Comparison of ENCODE assay signal across 18 cellular contexts in the genomic region with DNA sequence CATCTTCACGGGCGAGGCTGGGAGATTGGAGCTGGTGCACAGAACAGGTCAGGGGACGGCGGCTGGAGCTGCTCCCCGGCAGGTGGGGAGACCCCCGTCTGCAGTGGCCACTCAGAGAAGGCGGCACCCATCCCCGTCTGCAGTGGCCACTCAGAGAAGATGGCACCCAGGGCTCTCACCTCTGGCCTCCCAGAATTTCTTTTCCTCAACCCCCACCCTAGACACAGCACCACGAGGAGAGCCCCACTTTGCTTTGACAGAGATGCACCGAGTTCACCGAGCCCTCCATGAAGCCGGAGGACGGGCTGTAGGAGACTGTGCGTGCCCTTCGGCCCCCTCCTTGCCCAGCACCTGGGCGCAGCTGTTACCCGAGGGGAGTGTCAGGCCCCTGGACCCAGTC.
DNase-seq lines count a peak whose midpoint lies in the region; ATAC-seq, FAIRE-seq and TF ChIP-seq lines count a peak whose summit lies in the region.
"Had no signal": no experiment of that assay in that cellular context is flagged by ENCODE, and none has a peak within 500 bp of the region (broad histone marks: within the 10 kb centered on the region; RNA-seq: fewer than 3 reads in every experiment).

No MANE protein-coding gene starts in this region.

- no peaks in the 10 kb centered on the region for H3K27me3 Mint-ChIP-seq in chondrocyte (ENCODE audit: low read depth)
- H3K27me3 Mint-ChIP-seq: CD4-positive, alpha-beta memory T cell had no signal

- no peak overlapping the region for H3K27ac ChIP-seq in osteoblast (ENCODE audit: low read depth, low read length)
- H3K27ac ChIP-seq: A549, C4-2B had no signal

- no peaks in the 10 kb centered on the region for H3K36me3 ChIP-seq in osteoblast (ENCODE audit: insufficient read depth, low read length)
- H3K36me3 ChIP-seq: BE2C had no signal

- no peak overlapping the region for H3K4me3 ChIP-seq in osteoblast (ENCODE audit: insufficient read depth, low read length)
- H3K4me3 ChIP-seq: A549 had no signal

- H3K4me2 ChIP-seq in osteoblast (ENCODE audit: insufficient read depth, low read length), result no peak overlapping the region
- H3K4me2 ChIP-seq: A549 had no signal

- H3K79me2 ChIP-seq in osteoblast (ENCODE audit: insufficient read depth, low read length), result no peaks in the 10 kb centered on the region

- no peaks in the 10 kb centered on the region for H3K4me1 ChIP-seq in osteoblast (ENCODE audit: insufficient read depth, low read length)
- H3K4me1 ChIP-seq: A549, BE2C had no signal

- no peaks in the 10 kb centered on the region for H3K36me3 Mint-ChIP-seq in chondrocyte (ENCODE audit: low read depth)
- no peaks in the 10 kb centered on the region for H3K36me3 Mint-ChIP-seq in stimulated activated effector memory CD8-positive, alpha-beta T cell treated with anti-CD3 and anti-CD28 coated beads, Interleukin-12 subunit alpha, Interleukin-12 subunit beta, amount 100 ng/mL, for 72 hours
- H3K36me3 Mint-ChIP-seq: CD4-positive, alpha-beta memory T cell had no signal

- TF ChIP-seq CTCF in chondrocyte (IDR thresholded peaks at IDR 0.05) (no peak), osteoblast (IDR thresholded peaks at IDR 0.05; ENCODE audit: extremely low read depth, low read depth, low read length) (no peak)

- H2AFZ ChIP-seq in osteoblast (ENCODE audit: low read length), result no peak overlapping the region

- DNase-seq in chondrocyte (ENCODE audit: low spot score) (peak; percentile 82), osteoblast (ENCODE audit: insufficient read length, low spot score, missing footprints) (peak; percentile 37), T-helper 9 cell (no peak), H54 (ENCODE audit: insufficient read length, low spot score) (no peak)
- DNase-seq in stimulated activated effector memory CD8-positive, alpha-beta T cell treated with anti-CD3 and anti-CD28 coated beads, Interleukin-12 subunit alpha, Interleukin-12 subunit beta, amount 100 ng/mL, for 72 hours (ENCODE audit: low spot score in 2 of 2), result no peak
- DNase-seq in stimulated activated CD4-positive, alpha-beta T cell treated with anti-CD3 and anti-CD28 coated beads, Interleukin-2, amount 100 ng/mL, for 24 hours, result no peak
- DNase-seq: BE2C; CD4-positive, alpha-beta memory T cell; DMS79 treated with DMSO at 0.1 percent for 48 hours; EL; GDM1 had no signal

- H3K9me3 ChIP-seq in osteoblast (ENCODE audit: low read depth, low read length), result no peaks in the 10 kb centered on the region
- H3K9me3 ChIP-seq: A549, BE2C had no signal

- no peak overlapping the region for H3K4me3 Mint-ChIP-seq in chondrocyte (ENCODE audit: unreplicated experiment)
- H3K4me3 Mint-ChIP-seq in stimulated activated effector memory CD8-positive, alpha-beta T cell treated with anti-CD3 and anti-CD28 coated beads, Interleukin-12 subunit alpha, Interleukin-12 subunit beta, amount 100 ng/mL, for 72 hours, result no peak overlapping the region
- H3K4me3 Mint-ChIP-seq: CD4-positive, alpha-beta memory T cell had no signal

- no peak overlapping the region for H3K27ac Mint-ChIP-seq in chondrocyte (ENCODE audit: unreplicated experiment)
- H3K27ac Mint-ChIP-seq in stimulated activated effector memory CD8-positive, alpha-beta T cell treated with anti-CD3 and anti-CD28 coated beads, Interleukin-12 subunit alpha, Interleukin-12 subunit beta, amount 100 ng/mL, for 72 hours, result no peak overlapping the region
- H3K27ac Mint-ChIP-seq: CD4-positive, alpha-beta memory T cell had no signal

- H3K27me3 ChIP-seq in osteoblast (ENCODE audit: insufficient read depth, low read length), result no peaks in the 10 kb centered on the region
- H3K27me3 ChIP-seq: BE2C had no signal

- peak; percentile 4 for ATAC-seq in stimulated activated effector memory CD8-positive, alpha-beta T cell treated with anti-CD3 and anti-CD28 coated beads, Interleukin-12 subunit alpha, Interleukin-12 subunit beta, amount 100 ng/mL, for 72 hours
- ATAC-seq: A549, HCT116, HepG2 had no signal

- H3K4me1 Mint-ChIP-seq in chondrocyte (ENCODE audit: low read depth), result no peaks in the 10 kb centered on the region
- no peaks in the 10 kb centered on the region for H3K4me1 Mint-ChIP-seq in stimulated activated effector memory CD8-positive, alpha-beta T cell treated with anti-CD3 and anti-CD28 coated beads, Interleukin-12 subunit alpha, Interleukin-12 subunit beta, amount 100 ng/mL, for 72 hours
- H3K4me1 Mint-ChIP-seq: CD4-positive, alpha-beta memory T cell had no signal

- no peaks in the 10 kb centered on the region for H3K9me3 Mint-ChIP-seq in chondrocyte (ENCODE audit: low read depth)
- no peaks in the 10 kb centered on the region for H3K9me3 Mint-ChIP-seq in stimulated activated effector memory CD8-positive, alpha-beta T cell treated with anti-CD3 and anti-CD28 coated beads, Interleukin-12 subunit alpha, Interleukin-12 subunit beta, amount 100 ng/mL, for 72 hours
- H3K9me3 Mint-ChIP-seq: CD4-positive, alpha-beta memory T cell had no signal

- H4K20me1 ChIP-seq in osteoblast (ENCODE audit: insufficient read depth, low read length), result no peaks in the 10 kb centered on the region

- FAIRE-seq in H54 (lab: Jason Lieb, UNC), result no peak
- FAIRE-seq: A549, GM12892, H1, HepG2, HTR-8/SVneo had no signal

- TF ChIP-seq POLR2A in H54 (IDR thresholded peaks at IDR 0.05; ENCODE audit: low read depth, low read length), result no peak

Comparison
In these comparisons a context has a peak if more than half of its experiments do, and no peak if none do; other contexts are left out.
1. DNase-seq: peak in chondrocyte (single experiment) and osteoblast (single experiment); none in stimulated activated effector memory CD8-positive, alpha-beta T cell treated with anti-CD3 and anti-CD28 coated beads, Interleukin-12 subunit alpha, Interleukin-12 subunit beta, amount 100 ng/mL, for 72 hours (0 of 2), T-helper 9 cell (single experiment), H54 (single experiment) and stimulated activated CD4-positive, alpha-beta T cell treated with anti-CD3 and anti-CD28 coated beads, Interleukin-2, amount 100 ng/mL, for 24 hours (0 of 2).